Comparison of ENCODE assay signal across 13 cellular contexts in genomic region chr2:134021830-134022524, GRCh38.
DNase-seq lines count a peak whose midpoint lies in the region; ATAC-seq and TF ChIP-seq lines count a peak whose summit lies in the region.
"Had no signal": no experiment of that assay in that cellular context is flagged by ENCODE, and none has a peak within 500 bp of the region (broad histone marks: within the 10 kb centered on the region; RNA-seq: fewer than 3 reads in every experiment).

No MANE protein-coding gene starts in this region.

- no TSS peak for BruUV-seq in IMR-90 (replicated peaks; lab: Mats Ljungman, UMichigan)

- no peak overlapping the region; the same call in 1 of the 2 replicates for H4K5ac ChIP-seq in IMR-90 (ENCODE audit: low read depth, low read length)

- WGBS in IMR-90 (ENCODE audit: extremely low coverage in 2 of 2, insufficient read length in 1 of 2), 2 experiments = 65% methylated on average over 2 of the region's 5 CpGs; no CpG with 5 or more reads in 1 of the 2 experiments

- no peaks in the 10 kb centered on the region for H3K9me3 ChIP-seq in IMR-90 (ENCODE audit: control insufficient read depth, insufficient read depth, low read length)
- H3K9me3 ChIP-seq: SK-N-SH had no signal

- no peak overlapping the region for H2BK5ac ChIP-seq in IMR-90 (ENCODE audit: low read depth, low read length, poor library complexity, severe bottlenecking)

- H3K9me1 ChIP-seq in IMR-90 (ENCODE audit: insufficient read depth, low read length) = peaks cover 3% of the 10 kb centered on the region; the same call in 1 of the 2 replicates

- peak overlapping the region; percentile 68 for H2AFZ ChIP-seq in IMR-90 (replicated peaks; ENCODE audit: low read length, poor library complexity)

- no peak overlapping the region for H3K4ac ChIP-seq in IMR-90 (ENCODE audit: low read depth, low read length)

- TF ChIP-seq CTCF in GM12864 (IDR thresholded peaks at IDR 0.05; ENCODE audit: low read depth, low read length, missing control alignments) (no peak), IMR-90 (conservative IDR thresholded peaks at IDR 0.05; ENCODE audit: low read depth, low read length) (no peak)

- no peak overlapping the region for H3K56ac ChIP-seq in IMR-90 (ENCODE audit: extremely low read depth, insufficient read depth, low read length)

- no peak overlapping the region for H3K4me2 ChIP-seq in IMR-90 (ENCODE audit: low read depth, low read length)
- H3K4me2 ChIP-seq: SK-N-SH had no signal

- no peak overlapping the region for H4K8ac ChIP-seq in IMR-90 (ENCODE audit: low read depth in 2 of 2, low read length in 2 of 2)

- H3K14ac ChIP-seq in IMR-90 (replicated peaks; ENCODE audit: low read depth, low read length) = no peak overlapping the region; the same call in 1 of the 2 replicates

- H2BK120ac ChIP-seq in IMR-90 (ENCODE audit: low read depth, low read length) = peak overlapping the region; percentile 16; the same call in 1 of the 2 replicates

- H3K79me1 ChIP-seq in IMR-90 (ENCODE audit: low read depth in 1 of 2, low read length in 2 of 2) = no peaks in the 10 kb centered on the region

- H3K18ac ChIP-seq in IMR-90 (ENCODE audit: low read depth, low read length) = peak overlapping the region; percentile 26; the same call in 1 of the 2 replicates

- ATAC-seq in HG02840 (IDR thresholded peaks at IDR 0.05; ENCODE audit: low FRiP score, unreplicated experiment) = peak; percentile 93
- no peak for ATAC-seq in IMR-90 (ENCODE audit: low read depth)
- no peak for ATAC-seq in esophagus mucosa

- H2AK5ac ChIP-seq in IMR-90 (ENCODE audit: low read depth, low read length) = peak overlapping the region; percentile 35

- dilution Hi-C loops in IMR-90 (cut with HindIII; ENCODE audit: low sequenced_read_pairs, unreplicated experiment) = no loop called here

- POLR2A ChIA-PET in IMR-90 (lab: Charles Lee; ENCODE audit: unreplicated experiment) = no interaction called here

- 0 out of 2 replicates have a peak overlapping the region, but pooled peaks have one; percentile 65 for H2BK20ac ChIP-seq in IMR-90 (ENCODE audit: low read depth, low read length)

- CTCF ChIA-PET in IMR-90 (lab: Yijun Ruan, JAX) = no interaction called here

- TF ChIP-seq RAD21 in IMR-90 (IDR thresholded peaks at IDR 0.05; ENCODE audit: low read length) = no peak

- H3K36me3 ChIP-seq in IMR-90 (ENCODE audit: control insufficient read depth, insufficient read depth, low read length) = no peaks in the 10 kb centered on the region

- H2BK15ac ChIP-seq in IMR-90 (ENCODE audit: low read depth, low read length) = peak overlapping the region; percentile 88; the same call in 2 of the 3 replicates

- H3K9ac ChIP-seq in IMR-90 (ENCODE audit: low read depth, low read length) = no peak overlapping the region
- H3K9ac ChIP-seq: SK-N-SH had no signal

- no peak for TF ChIP-seq POLR2A in IMR-90 (IDR thresholded peaks at IDR 0.05; ENCODE audit: low read depth, low read length)

- H3K4me1 ChIP-seq in IMR-90 (ENCODE audit: control insufficient read depth, insufficient read depth, low read length) = peaks cover 4% of the 10 kb centered on the region

- DNase-seq in GM12864 (ENCODE audit: low read depth) = peak; percentile 61
- DNase-seq in GM19240 (ENCODE audit: insufficient read length, low spot score) = peak; percentile 83
- no peak for DNase-seq in IMR-90
- no peak for DNase-seq in DMS53 (lab: John Stamatoyannopoulos, UW)
- DNase-seq in head of caudate nucleus = no peak
- DNase-seq in medulla oblongata (ENCODE audit: extremely low spot score) = no peak
- DNase-seq: activated T-cell treated with anti-CD3 and anti-CD28 coated beads for 4 hours; CD8-positive, alpha-beta memory T cell; cortex of kidney; NCI-H146; SK-N-SH had no signal

- no peak overlapping the region for H2AK9ac ChIP-seq in IMR-90 (replicated peaks; ENCODE audit: low read depth, low read length, poor library complexity)

- no peak overlapping the region; the same call in 1 of the 2 replicates for H4K91ac ChIP-seq in IMR-90 (ENCODE audit: insufficient read depth, low read depth, low read length)

- intact Hi-C loops in IMR-90 (cut with micrococcal nuclease) (no loop called here), head of caudate nucleus (cut with DNase I) (no loop called here)

- H3K27ac ChIP-seq in IMR-90 (ENCODE audit: insufficient read depth, low read length) = no peak overlapping the region

- H4K20me1 ChIP-seq in IMR-90 (ENCODE audit: insufficient read depth, low read length) = no peaks in the 10 kb centered on the region

- no peaks in the 10 kb centered on the region for H3K27me3 ChIP-seq in IMR-90 (ENCODE audit: control insufficient read depth, insufficient read depth, low read length)

- H3K23ac ChIP-seq in IMR-90 (ENCODE audit: low read depth, low read length) = no peak overlapping the region

- in situ Hi-C loops in IMR-90 (cut with MboI; ENCODE audit: low sequenced_read_pairs) = no loop called here

- H3K4me3 ChIP-seq in GM12864 (ENCODE audit: low read depth, low read length) (no peak overlapping the region), IMR-90 (ENCODE audit: insufficient read depth, low read depth, low read length) (no peak overlapping the region)

TF ChIP-seq in IMR-90, 13 proteins besides CTCF, POLR2A, EP300 and RAD21:
- no peak for TF ChIP-seq FOS (IDR thresholded peaks at IDR 0.05; ENCODE audit: low read depth, low read length)
- no peak for TF ChIP-seq CHD1 (IDR thresholded peaks at IDR 0.05; ENCODE audit: low read depth, low read length)
- TF ChIP-seq BHLHE40 (IDR thresholded peaks at IDR 0.05; ENCODE audit: low read depth, low read length) = no peak
- TF ChIP-seq NFE2L2 (IDR thresholded peaks at IDR 0.05; ENCODE audit: low read depth, low read length) = no peak
- no peak for TF ChIP-seq ELK1 (IDR thresholded peaks at IDR 0.05; ENCODE audit: borderline replicate concordance, low read depth, low read length)
- no peak for TF ChIP-seq RFX5 (IDR thresholded peaks at IDR 0.05; ENCODE audit: low read depth, low read length)

Comparison
In these comparisons a context has a peak if more than half of its experiments do, and no peak if none do; other contexts are left out.
1. DNase-seq: peak in GM12864 (single experiment) and GM19240 (single experiment); none in IMR-90 (single experiment), DMS53 (single experiment), head of caudate nucleus (0 of 42) and medulla oblongata (single experiment).